24 cellular contexts compared by ENCODE assay signal in the genomic region with DNA sequence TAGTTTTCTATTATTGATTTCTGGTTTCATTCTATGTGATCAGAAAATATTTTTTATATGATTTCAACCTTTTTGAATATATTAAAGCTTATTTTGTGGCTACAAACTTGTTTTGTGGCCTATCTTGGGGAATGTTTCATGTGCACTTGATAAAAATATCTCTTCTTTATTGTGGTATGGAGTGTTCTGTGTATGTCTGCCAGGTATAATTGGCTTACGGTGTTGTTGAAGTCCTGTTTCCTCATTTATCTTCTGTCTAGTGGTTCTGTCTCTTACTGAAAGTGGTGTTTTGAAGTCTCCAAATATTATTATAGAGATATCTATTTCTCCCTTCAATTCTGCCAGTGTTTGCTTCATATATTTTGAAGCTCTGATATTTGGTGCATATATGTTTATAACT. TPM values are rescaled to one million over a fixed set of nuclear protein-coding genes. Genes with fewer than 3 reads are reported as not detected.
DNase-seq lines count a peak whose midpoint lies in the region; ATAC-seq lines count a peak whose summit lies in the region.
"Had no signal": no experiment of that assay in that cellular context is flagged by ENCODE, and none has a peak within 500 bp of the region (broad histone marks: within the 10 kb centered on the region; RNA-seq: fewer than 3 reads in every experiment).

No MANE protein-coding gene starts in this region.

- no peaks in the 10 kb centered on the region for H3K27me3 ChIP-seq in CD4-positive, alpha-beta memory T cell (ENCODE audit: insufficient read depth, low read length)
- no peaks in the 10 kb centered on the region for H3K27me3 ChIP-seq in naive thymus-derived CD4-positive, alpha-beta T cell (ENCODE audit: control insufficient read depth in 2 of 2, insufficient read depth in 2 of 2, low read length in 2 of 2)
- H3K27me3 ChIP-seq: BLaER1, SJCRH30 had no signal

- CTCF ChIA-PET in activated naive CD4-positive, alpha-beta T cell treated with anti-CD3 and anti-CD28 coated beads, Interleukin-2, amount 10 ng/mL, durations not matched to agents 7 days and 5 days (lab: Charles Lee), result no interaction called here
- CTCF ChIA-PET in CD4-positive, alpha-beta memory T cell (lab: Charles Lee; ENCODE audit: partially characterized antibody), result interaction anchor here (1.1 to 5.7 kb wide), 4 partner anchors 41 to 348 kb away, joined by 3 to 68 read pairs (median 8); partner anchors contain the start of gene FAM120AOS
- CTCF ChIA-PET in naive thymus-derived CD4-positive, alpha-beta T cell (lab: Charles Lee), result interaction anchor here (0.7 to 1.3 kb wide), 3 partner anchors 11 to 75 kb away, joined by 3 to 4 read pairs (median 3); no protein-coding TSS in a partner anchor

- DNase-seq in activated naive CD4-positive, alpha-beta T cell treated with anti-CD3 and anti-CD28 coated beads, Interleukin-2, amount 10 ng/mL, durations not matched to agents 7 days and 5 days, result no peak
- no peak for DNase-seq in activated naive CD4-positive, alpha-beta T cell treated with anti-CD3 and anti-CD28 coated beads, Interleukin-2, amount 50 U/mL, for 16 hours
- no peak for DNase-seq in CD4-positive, alpha-beta memory T cell
- no peak for DNase-seq in activated T-helper 1 cell treated with anti-CD3 and anti-CD28 coated beads, Interleukin-12 subunit alpha, Interleukin-12 subunit beta, Interleukin-2, Interleukin-4 antibody, amounts not matched to agents 30 ng/mL and 10 ng/mL and 1 ng/mL, durations not matched to agents 14 hours and 24 hours and 36 hours (ENCODE audit: low spot score)
- no peak for DNase-seq in naive thymus-derived CD4-positive, alpha-beta T cell
- DNase-seq in stimulated activated naive CD4-positive, alpha-beta T cell (lab: John Stamatoyannopoulos, UW), result no peak
- no peak for DNase-seq in T1000 (lab: John Stamatoyannopoulos, UW)
- DNase-seq: DMS153, H9, Kasumi-1, NCI-H1092 treated with DMSO at 0.1 percent for 48 hours, NCI-H1436 treated with DMSO at 0.1 percent for 48 hours, NCI-H187 treated with DMSO at 0.1 percent for 48 hours, NCI-H446, NCI-H524 treated with DMSO at 0.1 percent for 48 hours, NCI-H774, PC-3, SJCRH30 had no signal

- POLR2A ChIA-PET in CD4-positive, alpha-beta memory T cell (lab: Charles Lee; ENCODE audit: partially characterized antibody), result interaction anchor here (0.6 to 4.4 kb wide), 8 partner anchors 10 to 102 kb away, joined by 3 to 25 read pairs (median 5); partner anchors contain the start of genes CARD19 and NINJ1
- POLR2A ChIA-PET in naive thymus-derived CD4-positive, alpha-beta T cell (lab: Charles Lee), result interaction anchor here (0.5 to 6.5 kb wide), 10 partner anchors 8 to 190 kb away, joined by 3 to 49 read pairs (median 3); partner anchors contain the start of gene CARD19

- no peak overlapping the region for H3K27ac ChIP-seq in CD4-positive, alpha-beta memory T cell (ENCODE audit: low read depth, low read length)
- no peak overlapping the region for H3K27ac ChIP-seq in naive thymus-derived CD4-positive, alpha-beta T cell (ENCODE audit: low read depth, low read length)
- H3K27ac ChIP-seq: BLaER1, SJCRH30 had no signal

- peaks cover 69% of the 10 kb centered on the region for H3K4me1 ChIP-seq in CD4-positive, alpha-beta memory T cell (ENCODE audit: insufficient read depth, low read length)
- H3K4me1 ChIP-seq in naive thymus-derived CD4-positive, alpha-beta T cell (ENCODE audit: control insufficient read depth in 2 of 2, insufficient read depth in 2 of 2, low read length in 2 of 2), result peaks cover 25 to 39% of the 10 kb centered on the region in 2 donors
- H3K4me1 ChIP-seq: SJCRH30 had no signal

- H3K4me3 ChIP-seq in CD4-positive, alpha-beta memory T cell (ENCODE audit: low read length in 2 of 2), result no peak overlapping the region
- no peak overlapping the region for H3K4me3 ChIP-seq in naive thymus-derived CD4-positive, alpha-beta T cell (ENCODE audit: low read length)
- H3K4me3 ChIP-seq: BLaER1, GM23338, K562, SJCRH30 had no signal

- H3K4me3 Mint-ChIP-seq in activated naive CD4-positive, alpha-beta T cell treated with anti-CD3 and anti-CD28 coated beads, Interleukin-2, amount 10 ng/mL, durations not matched to agents 7 days and 5 days, result no peak overlapping the region
- H3K4me3 Mint-ChIP-seq in CD4-positive, alpha-beta memory T cell, result peak overlapping the region in 5 of 8 donors; percentile 12 to 87 (median 27)
- H3K4me3 Mint-ChIP-seq in activated T-helper 1 cell treated with anti-CD3 and anti-CD28 coated beads, Interleukin-12 subunit alpha, Interleukin-12 subunit beta, Interleukin-2, Interleukin-4 antibody, amounts not matched to agents 30 ng/mL and 10 ng/mL and 1 ng/mL, durations not matched to agents 14 hours and 24 hours and 36 hours, result no peak overlapping the region
- H3K4me3 Mint-ChIP-seq in naive thymus-derived CD4-positive, alpha-beta T cell, result peak overlapping the region in 9 of 10 donors; percentile 17 to 68 (median 57)
- H3K4me3 Mint-ChIP-seq: GM23338, H9 had no signal

- ATAC-seq in naive thymus-derived CD4-positive, alpha-beta T cell, result no peak
- ATAC-seq in HG03280 (IDR thresholded peaks at IDR 0.05; ENCODE audit: unreplicated experiment), result no peak
- ATAC-seq: GM23338, K562, PC-3, SK-N-SH treated with all-trans-retinoic acid at 6 μM for 48 hours had no signal

- no peaks in the 10 kb centered on the region for H3K27me3 Mint-ChIP-seq in activated naive CD4-positive, alpha-beta T cell treated with anti-CD3 and anti-CD28 coated beads, Interleukin-2, amount 10 ng/mL, durations not matched to agents 7 days and 5 days
- no peaks in the 10 kb centered on the region for H3K27me3 Mint-ChIP-seq in CD4-positive, alpha-beta memory T cell
- H3K27me3 Mint-ChIP-seq in activated T-helper 1 cell treated with anti-CD3 and anti-CD28 coated beads, Interleukin-12 subunit alpha, Interleukin-12 subunit beta, Interleukin-2, Interleukin-4 antibody, amounts not matched to agents 30 ng/mL and 10 ng/mL and 1 ng/mL, durations not matched to agents 14 hours and 24 hours and 36 hours (ENCODE audit: insufficient read depth), result no peaks in the 10 kb centered on the region
- H3K27me3 Mint-ChIP-seq in naive thymus-derived CD4-positive, alpha-beta T cell, result no peaks in the 10 kb centered on the region

- intact Hi-C loops in CD4-positive, alpha-beta memory T cell (cut with micrococcal nuclease), result no loop called here
- intact Hi-C loops in activated T-helper 1 cell treated with anti-CD3 and anti-CD28 coated beads, Interleukin-12 subunit alpha, Interleukin-12 subunit beta, Interleukin-2, Interleukin-4 antibody, amounts not matched to agents 30 ng/mL and 10 ng/mL and 1 ng/mL, durations not matched to agents 14 hours and 24 hours and 36 hours (cut with micrococcal nuclease), result no loop called here
- intact Hi-C loops in naive thymus-derived CD4-positive, alpha-beta T cell (cut with micrococcal nuclease), result loop anchor here in 1 of 2 donors (1.0 to 5.0 kb wide), 2 partner anchors 9 to 857 kb away; partner anchors contain the start of gene CARD19

- H3K9me3 Mint-ChIP-seq in activated naive CD4-positive, alpha-beta T cell treated with anti-CD3 and anti-CD28 coated beads, Interleukin-2, amount 10 ng/mL, durations not matched to agents 7 days and 5 days, result peaks cover 21% of the 10 kb centered on the region
- peaks cover 3 to 24% (median 12%) of the 10 kb centered on the region in 8 donors for H3K9me3 Mint-ChIP-seq in CD4-positive, alpha-beta memory T cell
- H3K9me3 Mint-ChIP-seq in activated T-helper 1 cell treated with anti-CD3 and anti-CD28 coated beads, Interleukin-12 subunit alpha, Interleukin-12 subunit beta, Interleukin-2, Interleukin-4 antibody, amounts not matched to agents 30 ng/mL and 10 ng/mL and 1 ng/mL, durations not matched to agents 14 hours and 24 hours and 36 hours, result peaks cover 23% of the 10 kb centered on the region
- peaks cover 0 to 27% (median 16%) of the 10 kb centered on the region in 11 donors for H3K9me3 Mint-ChIP-seq in naive thymus-derived CD4-positive, alpha-beta T cell

- H3K4me1 Mint-ChIP-seq in activated naive CD4-positive, alpha-beta T cell treated with anti-CD3 and anti-CD28 coated beads, Interleukin-2, amount 10 ng/mL, durations not matched to agents 7 days and 5 days, result peaks cover 65% of the 10 kb centered on the region
- peaks cover 37 to 82% (median 60%) of the 10 kb centered on the region in 4 donors for H3K4me1 Mint-ChIP-seq in CD4-positive, alpha-beta memory T cell
- H3K4me1 Mint-ChIP-seq in activated T-helper 1 cell treated with anti-CD3 and anti-CD28 coated beads, Interleukin-12 subunit alpha, Interleukin-12 subunit beta, Interleukin-2, Interleukin-4 antibody, amounts not matched to agents 30 ng/mL and 10 ng/mL and 1 ng/mL, durations not matched to agents 14 hours and 24 hours and 36 hours (ENCODE audit: low read depth), result peaks cover 69% of the 10 kb centered on the region
- H3K4me1 Mint-ChIP-seq in naive thymus-derived CD4-positive, alpha-beta T cell, result peaks cover 44 to 71% (median 66%) of the 10 kb centered on the region in 7 donors

- peaks cover 5% of the 10 kb centered on the region for H3K36me3 ChIP-seq in CD4-positive, alpha-beta memory T cell (ENCODE audit: insufficient read depth, low read length)
- peaks cover 0 to 19% (median 0%) of the 10 kb centered on the region in 3 experiments for H3K36me3 ChIP-seq in naive thymus-derived CD4-positive, alpha-beta T cell (ENCODE audit: control insufficient read depth in 2 of 3, insufficient read depth in 3 of 3, low read length in 3 of 3)

- peak overlapping the region; percentile 50 for H3K27ac Mint-ChIP-seq in activated naive CD4-positive, alpha-beta T cell treated with anti-CD3 and anti-CD28 coated beads, Interleukin-2, amount 10 ng/mL, durations not matched to agents 7 days and 5 days
- H3K27ac Mint-ChIP-seq in CD4-positive, alpha-beta memory T cell, result peak overlapping the region; percentile 19 to 91 (median 70)
- peak overlapping the region; percentile 42 for H3K27ac Mint-ChIP-seq in activated T-helper 1 cell treated with anti-CD3 and anti-CD28 coated beads, Interleukin-12 subunit alpha, Interleukin-12 subunit beta, Interleukin-2, Interleukin-4 antibody, amounts not matched to agents 30 ng/mL and 10 ng/mL and 1 ng/mL, durations not matched to agents 14 hours and 24 hours and 36 hours
- H3K27ac Mint-ChIP-seq in naive thymus-derived CD4-positive, alpha-beta T cell, result peak overlapping the region in 8 of 9 donors; percentile 2 to 86 (median 72)
- H3K27ac Mint-ChIP-seq: GM23338 had no signal

- peaks cover 56% of the 10 kb centered on the region for H3K36me3 Mint-ChIP-seq in activated naive CD4-positive, alpha-beta T cell treated with anti-CD3 and anti-CD28 coated beads, Interleukin-2, amount 10 ng/mL, durations not matched to agents 7 days and 5 days
- peaks cover 38 to 42% of the 10 kb centered on the region in 2 donors for H3K36me3 Mint-ChIP-seq in CD4-positive, alpha-beta memory T cell
- peaks cover 33% of the 10 kb centered on the region for H3K36me3 Mint-ChIP-seq in activated T-helper 1 cell treated with anti-CD3 and anti-CD28 coated beads, Interleukin-12 subunit alpha, Interleukin-12 subunit beta, Interleukin-2, Interleukin-4 antibody, amounts not matched to agents 30 ng/mL and 10 ng/mL and 1 ng/mL, durations not matched to agents 14 hours and 24 hours and 36 hours (ENCODE audit: low read depth)
- peaks cover 10 to 48% (median 33%) of the 10 kb centered on the region in 5 donors for H3K36me3 Mint-ChIP-seq in naive thymus-derived CD4-positive, alpha-beta T cell

- no peaks in the 10 kb centered on the region for H3K9me3 ChIP-seq in CD4-positive, alpha-beta memory T cell (ENCODE audit: control insufficient read depth in 1 of 2, low read length in 2 of 2)
- H3K9me3 ChIP-seq in naive thymus-derived CD4-positive, alpha-beta T cell (ENCODE audit: control insufficient read depth in 2 of 3, low read length in 3 of 3), result peaks cover 0 to 8% (median 0%) of the 10 kb centered on the region in 3 experiments

RNA-seq across cellular contexts. Expression of gene CARD19, which starts 9.6 kb away (rescaled TPM):
- total RNA-seq in CD4-positive, alpha-beta memory T cell, result 10 to 100 TPM; 57.8 to 64.2 TPM
- polyA plus RNA-seq in CD4-positive, alpha-beta memory T cell, result 10 to 100 TPM; 65.6 to 88.7 TPM
- 40.5 and 41.7 TPM in 2 replicates for total RNA-seq in activated T-helper 1 cell treated with anti-CD3 and anti-CD28 coated beads, Interleukin-12 subunit alpha, Interleukin-12 subunit beta, Interleukin-2, Interleukin-4 antibody, amounts not matched to agents 30 ng/mL and 10 ng/mL and 1 ng/mL, durations not matched to agents 14 hours and 24 hours and 36 hours
- 10 to 100 TPM; 43.0 to 90.0 (median 54.1) TPM for total RNA-seq in naive thymus-derived CD4-positive, alpha-beta T cell
- polyA plus RNA-seq in naive thymus-derived CD4-positive, alpha-beta T cell, result 10 to 100 TPM; 59.2 to 75.6 TPM

RNA-seq across cellular contexts. Expression of gene NINJ1, which starts 28.4 kb away (rescaled TPM):
- 10 to 100 TPM; 31.1 to 31.3 TPM for total RNA-seq in CD4-positive, alpha-beta memory T cell
- polyA plus RNA-seq in CD4-positive, alpha-beta memory T cell, result 10 to 100 TPM; 75.7 to 92.4 TPM
- 94.2 and 95.3 TPM in 2 replicates for total RNA-seq in activated T-helper 1 cell treated with anti-CD3 and anti-CD28 coated beads, Interleukin-12 subunit alpha, Interleukin-12 subunit beta, Interleukin-2, Interleukin-4 antibody, amounts not matched to agents 30 ng/mL and 10 ng/mL and 1 ng/mL, durations not matched to agents 14 hours and 24 hours and 36 hours
- 100 to 1,000 TPM in 2 of 5 experiments, 10 to 100 TPM in 3; 30.7 to 163 (median 64.7) TPM for total RNA-seq in naive thymus-derived CD4-positive, alpha-beta T cell
- polyA plus RNA-seq in naive thymus-derived CD4-positive, alpha-beta T cell, result 100 to 1,000 TPM; 113 to 133 TPM

RNA-seq across cellular contexts. Expression of gene SUSD3, which starts 47.1 kb away (rescaled TPM):
- 10 to 100 TPM; 58.3 to 63.7 TPM for total RNA-seq in CD4-positive, alpha-beta memory T cell
- 100 to 1,000 TPM; 149 to 199 TPM for polyA plus RNA-seq in CD4-positive, alpha-beta memory T cell
- total RNA-seq in activated T-helper 1 cell treated with anti-CD3 and anti-CD28 coated beads, Interleukin-12 subunit alpha, Interleukin-12 subunit beta, Interleukin-2, Interleukin-4 antibody, amounts not matched to agents 30 ng/mL and 10 ng/mL and 1 ng/mL, durations not matched to agents 14 hours and 24 hours and 36 hours, result 31.7 and 33.2 TPM in 2 replicates
- 10 to 100 TPM; 62.8 to 83.5 (median 68.7) TPM for total RNA-seq in naive thymus-derived CD4-positive, alpha-beta T cell
- polyA plus RNA-seq in naive thymus-derived CD4-positive, alpha-beta T cell, result 100 to 1,000 TPM; 186 to 315 TPM
- total RNA-seq: G401, SJCRH30 had no signal

Comparison
In these comparisons a context has a peak if more than half of its experiments do, and no peak if none do; other contexts are left out.
1. H3K4me3 Mint-ChIP-seq: peak in CD4-positive, alpha-beta memory T cell (5 of 8) and naive thymus-derived CD4-positive, alpha-beta T cell (9 of 10); none in activated naive CD4-positive, alpha-beta T cell treated with anti-CD3 and anti-CD28 coated beads, Interleukin-2, amount 10 ng/mL, durations not matched to agents 7 days and 5 days (single experiment) and activated T-helper 1 cell treated with anti-CD3 and anti-CD28 coated beads, Interleukin-12 subunit alpha, Interleukin-12 subunit beta, Interleukin-2, Interleukin-4 antibody, amounts not matched to agents 30 ng/mL and 10 ng/mL and 1 ng/mL, durations not matched to agents 14 hours and 24 hours and 36 hours (single experiment).
2. Peak in every context shown above with its lines, with median percentiles within 50 percentile points of each other: H3K27ac Mint-ChIP-seq.